3 cellular contexts compared by ENCODE assay signal in the genomic region with DNA sequence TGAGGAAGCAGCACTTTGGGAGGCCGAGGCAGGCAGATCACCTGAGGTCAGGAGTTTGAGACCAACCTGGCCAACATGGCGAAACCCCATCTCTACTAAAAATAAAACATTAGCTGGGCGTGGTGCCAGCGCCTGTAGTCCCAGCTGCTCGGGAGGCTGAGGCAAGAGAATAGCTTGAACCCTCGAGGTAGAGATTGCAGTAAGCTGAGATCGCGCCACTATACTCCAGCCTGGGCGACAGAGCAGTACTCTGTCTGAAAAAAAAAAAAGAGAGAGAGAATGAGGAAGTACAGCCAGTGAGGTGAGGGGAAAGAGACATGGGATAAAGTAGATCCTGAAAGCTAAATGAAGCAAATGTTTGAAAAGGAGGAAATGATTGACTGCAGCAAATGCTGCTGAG. TPM values are rescaled to one million over a fixed set of nuclear protein-coding genes. Genes with fewer than 3 reads are reported as not detected.
"Had no signal": no experiment of that assay in that cellular context is flagged by ENCODE, and none has a peak within 500 bp of the region (broad histone marks: within the 10 kb centered on the region; RNA-seq: fewer than 3 reads in every experiment).

No MANE protein-coding gene starts in this region.

RNA-seq across cellular contexts. Expression of a gene that starts 21.1 kb away (rescaled TPM):
- total RNA-seq: activated B cell treated with CpG ODN at 0.5 μM for 24 hours; activated naive CD4-positive, alpha-beta T cell treated with anti-CD3 and anti-CD28 coated beads for 36 hours; SJSA1 had no signal
